ENCODE assay signal across 10 cellular contexts in genomic region chr2:216195565-216195978, GRCh38.
DNase-seq lines count a peak whose midpoint lies in the region; ATAC-seq, FAIRE-seq and TF ChIP-seq lines count a peak whose summit lies in the region.
"Had no signal": no experiment of that assay in that cellular context is flagged by ENCODE, and none has a peak within 500 bp of the region (broad histone marks: within the 10 kb centered on the region; RNA-seq: fewer than 3 reads in every experiment).

No MANE protein-coding gene starts in this region.

- TF ChIP-seq POLR2A in HepG2 (IDR thresholded peaks at IDR 0.05; ENCODE audit: insufficient read depth in 1 of 2, low read depth in 2 of 2, low read length in 2 of 2) = no peak

- no peak for FAIRE-seq in HepG2 (lab: Jason Lieb, UNC)

- in situ Hi-C loops in GM23248 (cut with MboI) (no loop called here), HepG2 (cut with HindIII; ENCODE audit: extremely low pct_ligation_motif_present, low pct_unique_long_range_greater_than_20kb) (no loop called here)

- no TSS peak for BruUV-seq in A673 (replicated peaks; lab: Mats Ljungman, UMichigan)
- no TSS peak for BruUV-seq in HepG2 (replicated peaks; lab: Mats Ljungman, UMichigan)

- no peak for TF ChIP-seq RAD21 in HepG2 (CRISPR knock-in tag; IDR thresholded peaks at IDR 0.05)

- DNase-seq in A673 (ENCODE audit: low spot score) = peak; percentile 15
- peak; percentile 90 for DNase-seq in GM23248
- DNase-seq in activated T-cell treated with anti-CD3 and anti-CD28 coated beads, Interleukin-2, amount 50 U/mL, for 72 hours = peak; percentile 37 to 58
- DNase-seq in fibroblast of mammary gland (ENCODE audit: low read depth) = peak; percentile 94
- no peak for DNase-seq in HepG2 (ENCODE audit: low spot score)
- DNase-seq in globus pallidus (ENCODE audit: low spot score) = no peak
- DNase-seq: DMS153, NCI-H2107 had no signal

- CTCF ChIA-PET in A673 (lab: Charles Lee) (no interaction called here), HepG2 (lab: Yijun Ruan, JAX; ENCODE audit: low intra/inter-chr PET ratio, low total read pairs) (no interaction called here)

- TF ChIP-seq EP300 in HepG2 (IDR thresholded peaks at IDR 0.05; ENCODE audit: low read depth in 2 of 2, low read length in 2 of 2) (no peak), HepG2 (CRISPR knock-in tag; IDR thresholded peaks at IDR 0.05; ENCODE audit: borderline replicate concordance) (no peak)

- H3K27me3 Mint-ChIP-seq in activated T-cell treated with anti-CD3 and anti-CD28 coated beads, Interleukin-2, amount 50 U/mL, for 72 hours (ENCODE audit: low read depth) = no peaks in the 10 kb centered on the region

- peaks cover 88% of the 10 kb centered on the region for H3K36me3 ChIP-seq in A673 (ENCODE audit: insufficient read depth, low read length, poor library complexity, severe bottlenecking)
- H3K36me3 ChIP-seq in GM23248 (ENCODE audit: low read depth) = peaks cover 67% of the 10 kb centered on the region
- peaks cover 37 to 90% of the 10 kb centered on the region in 2 experiments for H3K36me3 ChIP-seq in HepG2 (replicated peaks in 1 of 2; ENCODE audit: control insufficient read depth in 1 of 2, insufficient read depth in 2 of 2, low read length in 2 of 2)

- peak overlapping the region; percentile 52 for H3K4me2 ChIP-seq in GM23248 (ENCODE audit: unreplicated experiment)
- no peak overlapping the region for H3K4me2 ChIP-seq in HepG2 (ENCODE audit: low read depth, low read length)

- WGBS in GM23248 (ENCODE audit: low coverage in 1 of 2, low lambda C conversion rate in 2 of 2, missing lambda C conversion rate in 2 of 2), 2 experiments = 4 to 7% methylated on average over 4 of the region's 4 CpGs
- WGBS in HepG2 (ENCODE audit: low lambda C conversion rate) = 97% methylated on average over 4 of the region's 4 CpGs

- H4K20me1 ChIP-seq in GM23248 (ENCODE audit: insufficient read depth) (no peaks in the 10 kb centered on the region), HepG2 (ENCODE audit: insufficient read depth, low read length) (no peaks in the 10 kb centered on the region)

- H3K36me3 Mint-ChIP-seq in activated T-cell treated with anti-CD3 and anti-CD28 coated beads, Interleukin-2, amount 50 U/mL, for 72 hours (ENCODE audit: insufficient read depth in 2 of 2) = peaks cover 23 to 70% of the 10 kb centered on the region in 2 donors

- H3K9me2 ChIP-seq in GM23248 (ENCODE audit: insufficient read depth) = no peaks in the 10 kb centered on the region

- TF ChIP-seq CTCF in A673 (conservative IDR thresholded peaks at IDR 0.05; ENCODE audit: low read depth, low read length) = no peak
- TF ChIP-seq CTCF in fibroblast of mammary gland (conservative IDR thresholded peaks at IDR 0.05; ENCODE audit: control insufficient read depth, insufficient read depth, low read depth, low read length) = no peak
- TF ChIP-seq CTCF in HepG2 (CRISPR knock-in tag; IDR thresholded peaks at IDR 0.05) = no peak

- H3K4me1 ChIP-seq in A673 (ENCODE audit: insufficient read depth, low read length, poor library complexity, severe bottlenecking) = no peaks in the 10 kb centered on the region
- H3K4me1 ChIP-seq in GM23248 (ENCODE audit: insufficient read depth) = peaks cover 20% of the 10 kb centered on the region
- no peaks in the 10 kb centered on the region for H3K4me1 ChIP-seq in HepG2 (ENCODE audit: insufficient read depth, low read length)

- no peaks in the 10 kb centered on the region for H3K9me3 ChIP-seq in A673 (ENCODE audit: low read depth, low read length, poor library complexity, severe bottlenecking)
- H3K9me3 ChIP-seq in GM23248 (ENCODE audit: low read depth) = no peaks in the 10 kb centered on the region
- no peaks in the 10 kb centered on the region for H3K9me3 ChIP-seq in HepG2 (ENCODE audit: low read length)

- peak overlapping the region; percentile 100 for H3K27ac Mint-ChIP-seq in activated T-cell treated with anti-CD3 and anti-CD28 coated beads, Interleukin-2, amount 50 U/mL, for 72 hours

- H3K4me3 ChIP-seq in A673 (ENCODE audit: low read depth, low read length, poor library complexity, severe bottlenecking) (no peak overlapping the region), GM23248 (peak overlapping the region; percentile 30), fibroblast of mammary gland (ENCODE audit: control insufficient read depth, low read depth, low read length) (no peak overlapping the region), HepG2 (replicated peaks in 1 of 3; ENCODE audit: insufficient read depth in 1 of 3, low read depth in 2 of 3, low read length in 3 of 3) (no peak overlapping the region)

- H3K27me3 ChIP-seq in A673 (replicated peaks; ENCODE audit: insufficient read depth, low read depth, low read length, poor library complexity) (no peaks in the 10 kb centered on the region), GM23248 (replicated peaks; ENCODE audit: insufficient read depth) (no peaks in the 10 kb centered on the region), HepG2 (ENCODE audit: control insufficient read depth in 1 of 2, insufficient read depth in 2 of 2, low read length in 2 of 2) (no peaks in the 10 kb centered on the region)

- H3K27ac ChIP-seq in A673 (ENCODE audit: low read depth, low read length, poor library complexity, severe bottlenecking) = no peak overlapping the region
- H3K27ac ChIP-seq in GM23248 = peak overlapping the region; percentile 72
- H3K27ac ChIP-seq in HepG2 (ENCODE audit: extremely low read length, insufficient read depth, low read length) = no peak overlapping the region

- H3K4me3 Mint-ChIP-seq in activated T-cell treated with anti-CD3 and anti-CD28 coated beads, Interleukin-2, amount 50 U/mL, for 72 hours = peak overlapping the region; percentile 77 to 96

- H3K9ac ChIP-seq in GM23248 = peak overlapping the region; percentile 48
- no peak overlapping the region for H3K9ac ChIP-seq in HepG2 (ENCODE audit: insufficient read depth, low read depth, low read length)

- H3K79me2 ChIP-seq in GM23248 (ENCODE audit: insufficient read depth) (peaks cover 34% of the 10 kb centered on the region), HepG2 (ENCODE audit: insufficient read depth, low read length) (no peaks in the 10 kb centered on the region)

- H2AFZ ChIP-seq in GM23248 = no peak overlapping the region
- no peak overlapping the region for H2AFZ ChIP-seq in HepG2 (ENCODE audit: low read length)

- intact Hi-C loops in A673 (cut with micrococcal nuclease; ENCODE audit: unreplicated experiment) (no loop called here), HepG2 (cut with micrococcal nuclease; ENCODE audit: unreplicated experiment) (no loop called here)

- H3K4me1 Mint-ChIP-seq in activated T-cell treated with anti-CD3 and anti-CD28 coated beads, Interleukin-2, amount 50 U/mL, for 72 hours (ENCODE audit: low read depth) = peaks cover 87% of the 10 kb centered on the region

- peaks cover 41% of the 10 kb centered on the region for H3F3A ChIP-seq in GM23248 (ENCODE audit: insufficient read depth)

- POLR2A ChIA-PET in A673 (lab: Charles Lee; ENCODE audit: low non-redundant PET) = no interaction called here
- POLR2A ChIA-PET in HepG2 (lab: Yijun Ruan, JAX) = no interaction called here

- ATAC-seq in activated T-cell treated with anti-CD3 and anti-CD28 coated beads, Interleukin-2, amount 50 U/mL, for 72 hours (replicated peaks in 1 of 2) = peak; percentile 93 to 95
- ATAC-seq in HepG2 = no peak
- no peak for ATAC-seq in HG03520 (IDR thresholded peaks at IDR 0.05; ENCODE audit: unreplicated experiment)
- ATAC-seq in GM19023 (IDR thresholded peaks at IDR 0.05; ENCODE audit: unreplicated experiment) = no peak

- H3K9me3 Mint-ChIP-seq in activated T-cell treated with anti-CD3 and anti-CD28 coated beads, Interleukin-2, amount 50 U/mL, for 72 hours = peaks cover 0 to 2% of the 10 kb centered on the region in 2 donors

TF ChIP-seq in HepG2, 621 proteins besides CTCF, POLR2A, EP300 and RAD21:
- TF ChIP-seq ARNT2 (CRISPR knock-in tag; IDR thresholded peaks at IDR 0.05; ENCODE audit: low read depth) (no peak), HOXA3 (CRISPR knock-in tag; IDR thresholded peaks at IDR 0.05) (no peak), PRMT3 (CRISPR knock-in tag; IDR thresholded peaks at IDR 0.05; ENCODE audit: borderline replicate concordance, low read depth) (no peak)
- TF ChIP-seq, protein P1, sequence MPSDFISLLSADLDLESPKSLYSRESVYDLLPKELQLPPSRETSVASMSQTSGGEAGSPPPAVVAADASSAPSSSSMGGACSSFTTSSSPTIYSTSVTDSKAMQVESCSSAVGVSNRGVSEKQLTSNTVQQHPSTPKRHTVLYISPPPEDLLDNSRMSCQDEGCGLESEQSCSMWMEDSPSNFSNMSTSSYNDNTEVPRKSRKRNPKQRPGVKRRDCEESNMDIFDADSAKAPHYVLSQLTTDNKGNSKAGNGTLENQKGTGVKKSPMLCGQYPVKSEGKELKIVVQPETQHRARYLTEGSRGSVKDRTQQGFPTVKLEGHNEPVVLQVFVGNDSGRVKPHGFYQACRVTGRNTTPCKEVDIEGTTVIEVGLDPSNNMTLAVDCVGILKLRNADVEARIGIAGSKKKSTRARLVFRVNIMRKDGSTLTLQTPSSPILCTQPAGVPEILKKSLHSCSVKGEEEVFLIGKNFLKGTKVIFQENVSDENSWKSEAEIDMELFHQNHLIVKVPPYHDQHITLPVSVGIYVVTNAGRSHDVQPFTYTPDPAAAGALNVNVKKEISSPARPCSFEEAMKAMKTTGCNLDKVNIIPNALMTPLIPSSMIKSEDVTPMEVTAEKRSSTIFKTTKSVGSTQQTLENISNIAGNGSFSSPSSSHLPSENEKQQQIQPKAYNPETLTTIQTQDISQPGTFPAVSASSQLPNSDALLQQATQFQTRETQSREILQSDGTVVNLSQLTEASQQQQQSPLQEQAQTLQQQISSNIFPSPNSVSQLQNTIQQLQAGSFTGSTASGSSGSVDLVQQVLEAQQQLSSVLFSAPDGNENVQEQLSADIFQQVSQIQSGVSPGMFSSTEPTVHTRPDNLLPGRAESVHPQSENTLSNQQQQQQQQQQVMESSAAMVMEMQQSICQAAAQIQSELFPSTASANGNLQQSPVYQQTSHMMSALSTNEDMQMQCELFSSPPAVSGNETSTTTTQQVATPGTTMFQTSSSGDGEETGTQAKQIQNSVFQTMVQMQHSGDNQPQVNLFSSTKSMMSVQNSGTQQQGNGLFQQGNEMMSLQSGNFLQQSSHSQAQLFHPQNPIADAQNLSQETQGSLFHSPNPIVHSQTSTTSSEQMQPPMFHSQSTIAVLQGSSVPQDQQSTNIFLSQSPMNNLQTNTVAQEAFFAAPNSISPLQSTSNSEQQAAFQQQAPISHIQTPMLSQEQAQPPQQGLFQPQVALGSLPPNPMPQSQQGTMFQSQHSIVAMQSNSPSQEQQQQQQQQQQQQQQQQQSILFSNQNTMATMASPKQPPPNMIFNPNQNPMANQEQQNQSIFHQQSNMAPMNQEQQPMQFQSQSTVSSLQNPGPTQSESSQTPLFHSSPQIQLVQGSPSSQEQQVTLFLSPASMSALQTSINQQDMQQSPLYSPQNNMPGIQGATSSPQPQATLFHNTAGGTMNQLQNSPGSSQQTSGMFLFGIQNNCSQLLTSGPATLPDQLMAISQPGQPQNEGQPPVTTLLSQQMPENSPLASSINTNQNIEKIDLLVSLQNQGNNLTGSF (CRISPR knock-in tag; IDR thresholded peaks at IDR 0.05) = no peak
- TF ChIP-seq, protein P2, sequence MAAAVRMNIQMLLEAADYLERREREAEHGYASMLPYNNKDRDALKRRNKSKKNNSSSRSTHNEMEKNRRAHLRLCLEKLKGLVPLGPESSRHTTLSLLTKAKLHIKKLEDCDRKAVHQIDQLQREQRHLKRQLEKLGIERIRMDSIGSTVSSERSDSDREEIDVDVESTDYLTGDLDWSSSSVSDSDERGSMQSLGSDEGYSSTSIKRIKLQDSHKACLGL (CRISPR knock-in tag; IDR thresholded peaks at IDR 0.05) = no peak

Comparison
In these comparisons a context has a peak if more than half of its experiments do, and no peak if none do; other contexts are left out.
1. DNase-seq: peak in A673 (single experiment), GM23248 (single experiment), activated T-cell treated with anti-CD3 and anti-CD28 coated beads, Interleukin-2, amount 50 U/mL, for 72 hours (2 of 2) and fibroblast of mammary gland (single experiment); none in HepG2 (single experiment) and globus pallidus (single experiment).
2. ATAC-seq: peak in activated T-cell treated with anti-CD3 and anti-CD28 coated beads, Interleukin-2, amount 50 U/mL, for 72 hours (2 of 2); none in HepG2 (single experiment), HG03520 (single experiment) and GM19023 (single experiment).